ENCODE assay signal across 28 cellular contexts in genomic region chr22:12697441-12697840, GRCh38.
"Had no signal": no experiment of that assay in that cellular context is flagged by ENCODE, and none has a peak within 500 bp of the region (broad histone marks: within the 10 kb centered on the region; RNA-seq: fewer than 3 reads in every experiment).

No MANE protein-coding gene starts in this region.

- H3K36me3 Mint-ChIP-seq: stimulated activated effector memory CD8-positive, alpha-beta T cell treated with anti-CD3 and anti-CD28 coated beads, Interleukin-12 subunit alpha, Interleukin-12 subunit beta, amount 100 ng/mL, for 72 hours; stimulated activated memory B cell treated with anti-CD40 and anti-IgM and Interleukin-4, amounts not matched to agents 10 μg/mL and 1 μg/mL and 100 μg/mL, for 72 hours; stimulated activated naive B cell treated with anti-CD40 and anti-IgM and Interleukin-4, amounts not matched to agents 10 μg/mL and 1 μg/mL and 100 μg/mL, for 72 hours; type B pancreatic cell had no signal

- H3K4me3 ChIP-seq: stomach, suprapubic skin, testis, thoracic aorta, thyroid gland, tibial artery, tibial nerve, transverse colon, upper lobe of left lung, upper lobe of right lung, uterus, vagina had no signal

- H3K4me1 ChIP-seq: stomach, suprapubic skin, testis, thyroid gland, tibial artery, tibial nerve, transverse colon, upper lobe of left lung, upper lobe of right lung, uterus, vagina had no signal

- H3K4me3 Mint-ChIP-seq: stimulated activated effector memory CD8-positive, alpha-beta T cell treated with anti-CD3 and anti-CD28 coated beads, Interleukin-12 subunit alpha, Interleukin-12 subunit beta, amount 100 ng/mL, for 72 hours; stimulated activated memory B cell treated with anti-CD40 and anti-IgM and Interleukin-4, amounts not matched to agents 10 μg/mL and 1 μg/mL and 100 μg/mL, for 72 hours; stimulated activated naive B cell treated with anti-CD40 and anti-IgM and Interleukin-4, amounts not matched to agents 10 μg/mL and 1 μg/mL and 100 μg/mL, for 72 hours; stimulated activated naive CD8-positive, alpha-beta T cell treated with anti-CD3 and anti-CD28 coated beads, Interleukin-15, amount 100 ng/mL, for 72 hours; stimulated activated naive CD8-positive, alpha-beta T cell treated with anti-CD3 and anti-CD28 coated beads, Interleukin-15, Interleukin-2, amounts not matched to agents 100 ng/mL and 50 ng/mL, for 24 hours; type B pancreatic cell had no signal

- H3K36me3 ChIP-seq: stomach, suprapubic skin, thoracic aorta, thyroid gland, tibial artery, tibial nerve, transverse colon, upper lobe of left lung, upper lobe of right lung, uterus, vagina had no signal

- H3K4me1 Mint-ChIP-seq: stimulated activated effector memory CD8-positive, alpha-beta T cell treated with anti-CD3 and anti-CD28 coated beads, Interleukin-12 subunit alpha, Interleukin-12 subunit beta, amount 100 ng/mL, for 72 hours; stimulated activated memory B cell treated with anti-CD40 and anti-IgM and Interleukin-4, amounts not matched to agents 10 μg/mL and 1 μg/mL and 100 μg/mL, for 72 hours; stimulated activated naive B cell treated with anti-CD40 and anti-IgM and Interleukin-4, amounts not matched to agents 10 μg/mL and 1 μg/mL and 100 μg/mL, for 72 hours; stimulated activated naive CD8-positive, alpha-beta T cell treated with anti-CD3 and anti-CD28 coated beads, Interleukin-15, amount 100 ng/mL, for 72 hours had no signal

- DNase-seq: stimulated activated CD4-positive, alpha-beta T cell treated with anti-CD3 and anti-CD28 coated beads, Interleukin-2, amount 100 ng/mL, for 48 hours; stimulated activated CD4-positive, alpha-beta T cell treated with anti-CD3 and anti-CD28 coated beads, Interleukin-4, amount 100 ng/mL, for 1 hour; stimulated activated CD4-positive, alpha-beta T cell treated with anti-CD3 and anti-CD28 coated beads, Interleukin-4, amount 100 ng/mL, for 24 hours; stimulated activated CD4-positive, alpha-beta T cell treated with anti-CD3 and anti-CD28 coated beads, Interleukin-4, amount 100 ng/mL, for 4 hours; stimulated activated CD8-positive, alpha-beta memory T cell treated with anti-CD3 and anti-CD28 coated beads, Interleukin-4, amount 100 ng/mL, for 48 hours; stimulated activated naive B cell treated with anti-CD40 and anti-IgM and Interleukin-4, amounts not matched to agents 10 μg/mL and 1 μg/mL and 100 μg/mL, for 72 hours; stimulated activated naive CD4-positive, alpha-beta T cell; stimulated activated naive CD4-positive, alpha-beta T cell treated with Interleukin-2 at 50 U/mL for 16 hours; stimulated activated naive CD8-positive, alpha-beta T cell treated with anti-CD3 and anti-CD28 coated beads, Interleukin-15, amount 100 ng/mL, for 72 hours; stimulated activated naive CD8-positive, alpha-beta T cell treated with anti-CD3 and anti-CD28 coated beads, Interleukin-15, Interleukin-2, amounts not matched to agents 100 U/mL and 50 U/mL, for 24 hours; stomach; substantia nigra; testis; thyroid gland; tibial artery; transverse colon; upper lobe of left lung; uterus had no signal

- FAIRE-seq: urothelium cell line had no signal

- H3K27ac ChIP-seq: stomach, suprapubic skin, testis, thoracic aorta, thyroid gland, tibial artery, tibial nerve, transverse colon, upper lobe of left lung, upper lobe of right lung, uterus, vagina had no signal

- H3K9me3 ChIP-seq: suprapubic skin, testis, thyroid gland, upper lobe of right lung, vagina had no signal

- H3K27me3 ChIP-seq: stomach, suprapubic skin, testis, thyroid gland, tibial artery, tibial nerve, transverse colon, upper lobe of left lung, upper lobe of right lung, uterus, vagina had no signal

- H3K27me3 Mint-ChIP-seq: stimulated activated memory B cell treated with anti-CD40 and anti-IgM and Interleukin-4, amounts not matched to agents 10 μg/mL and 1 μg/mL and 100 μg/mL, for 72 hours; stimulated activated naive B cell treated with anti-CD40 and anti-IgM and Interleukin-4, amounts not matched to agents 10 μg/mL and 1 μg/mL and 100 μg/mL, for 72 hours; stimulated activated naive CD8-positive, alpha-beta T cell treated with anti-CD3 and anti-CD28 coated beads, Interleukin-15, amount 100 ng/mL, for 72 hours; stimulated activated naive CD8-positive, alpha-beta T cell treated with anti-CD3 and anti-CD28 coated beads, Interleukin-15, Interleukin-2, amounts not matched to agents 100 ng/mL and 50 ng/mL, for 24 hours; type B pancreatic cell had no signal

- H3K27ac Mint-ChIP-seq: stimulated activated effector memory CD8-positive, alpha-beta T cell treated with anti-CD3 and anti-CD28 coated beads, Interleukin-12 subunit alpha, Interleukin-12 subunit beta, amount 100 ng/mL, for 72 hours; stimulated activated memory B cell treated with anti-CD40 and anti-IgM and Interleukin-4, amounts not matched to agents 10 μg/mL and 1 μg/mL and 100 μg/mL, for 72 hours; stimulated activated naive B cell treated with anti-CD40 and anti-IgM and Interleukin-4, amounts not matched to agents 10 μg/mL and 1 μg/mL and 100 μg/mL, for 72 hours; stimulated activated naive CD8-positive, alpha-beta T cell treated with anti-CD3 and anti-CD28 coated beads, Interleukin-15, amount 100 ng/mL, for 72 hours; stimulated activated naive CD8-positive, alpha-beta T cell treated with anti-CD3 and anti-CD28 coated beads, Interleukin-15, Interleukin-2, amounts not matched to agents 100 ng/mL and 50 ng/mL, for 24 hours; type B pancreatic cell had no signal
